Comparison of ENCODE assay signal across 11 cellular contexts in genomic region chr6:49556429-49556837, GRCh38. TPM values are rescaled to one million over a fixed set of nuclear protein-coding genes. Genes with fewer than 3 reads are reported as not detected.
A peak's percentile ranks its signal among the peaks of the same experiment; 100 is the strongest.
DNase-seq lines count a peak whose midpoint lies in the region; FAIRE-seq and TF ChIP-seq lines count a peak whose summit lies in the region.
"Had no signal": no experiment of that assay in that cellular context is flagged by ENCODE, and none has a peak within 500 bp of the region (broad histone marks: within the 10 kb centered on the region; RNA-seq: fewer than 3 reads in every experiment).

No MANE protein-coding gene starts in this region.

- H3K27me3 ChIP-seq in stomach: peaks cover 0 to 16% (median 13%) of the 10 kb centered on the region in 3 donors

- peak; percentile 96 for DNase-seq in HT-29 (ENCODE audit: low spot score)
- peak; percentile 64 for DNase-seq in RCC 7860 (ENCODE audit: low spot score)
- DNase-seq in stomach: no peak
- DNase-seq in NCI-H524 treated with DMSO at 0.1 percent for 48 hours (lab: John Stamatoyannopoulos, UW): no peak
- no peak for DNase-seq in globus pallidus (ENCODE audit: low spot score)
- DNase-seq in germinal center (ENCODE audit: low spot score): no peak
- DNase-seq: activated gamma-delta T cell treated with Interleukin-2 at 50 U/mL for 16 hours, Kasumi-1 had no signal

- FAIRE-seq in RCC 7860 (lab: Jason Lieb, UNC): peak; percentile 87
- peak; percentile 82 for FAIRE-seq in islet of Langerhans (lab: Jason Lieb, UNC)

- intact Hi-C loops in stomach (cut with DNase I; ENCODE audit: low total_unique reads): no loop called here

- H3K36me3 ChIP-seq in stomach: no peaks in the 10 kb centered on the region

- H3K4me3 ChIP-seq in stomach: no peak overlapping the region

- H3K9me3 ChIP-seq in stomach: no peaks in the 10 kb centered on the region

- TF ChIP-seq CTCF in C4-2B (conservative IDR thresholded peaks at IDR 0.05): no peak
- no peak for TF ChIP-seq CTCF in stomach (IDR thresholded peaks at IDR 0.05)

- H3K4me1 ChIP-seq in stomach: peaks cover 0 to 16% (median 5%) of the 10 kb centered on the region in 4 donors

- no peak for TF ChIP-seq POLR2A in stomach (IDR thresholded peaks at IDR 0.05)

- peak overlapping the region; percentile 35; the same call in 1 of the 2 replicates for H3K27ac ChIP-seq in C4-2B
- H3K27ac ChIP-seq in stomach: peak overlapping the region in 2 of 5 donors; percentile 38 to 71

- no peak for TF ChIP-seq EP300 in stomach (IDR thresholded peaks at IDR 0.05)

RNA-seq across cellular contexts. Expression of gene C6orf141, which starts 6.0 kb away (rescaled TPM):
- 36.8 and 45.8 TPM in 2 replicates for total RNA-seq in HT-29 (2014; rRNA removed; shearing (Covaris generic))
- 10 to 100 TPM in 3 of 5 donors, 1 to 10 TPM in 1, not detected in 1; 6.2 to 29.8 (median 23.8) TPM for total RNA-seq in stomach
- 1 to 10 TPM in 2 of 3 donors, under 1 TPM in 1; 0.81 to 9.2 (median 4.5) TPM for polyA plus RNA-seq in stomach

RNA-seq across cellular contexts. Expression of gene GLYATL3, which starts 56.7 kb away (rescaled TPM):
- not detected in 2 replicates for total RNA-seq in HT-29 (2014; rRNA removed; shearing (Covaris generic))
- not detected for total RNA-seq in stomach
- polyA plus RNA-seq in stomach: not detected
- total RNA-seq: mononuclear cell had no signal

Comparison
In these comparisons a context has a peak if more than half of its experiments do, and no peak if none do; other contexts are left out.
1. DNase-seq: peak in HT-29 (single experiment) and RCC 7860 (single experiment); none in stomach (single experiment), NCI-H524 treated with DMSO at 0.1 percent for 48 hours (single experiment), globus pallidus (single experiment) and germinal center (single experiment).